ENCODE assay signal across 32 cellular contexts in genomic region chr12:107992016-107992415, GRCh38.
"Had no signal": no experiment of that assay in that cellular context is flagged by ENCODE, and none has a peak within 500 bp of the region (broad histone marks: within the 10 kb centered on the region; RNA-seq: fewer than 3 reads in every experiment).

No MANE protein-coding gene starts in this region.

- H3K36me3 ChIP-seq: MG63 had no signal

- DNase-seq: Karpas-422, Kasumi-1, KG1, MG63, MM.1S, MV-4-11, NCI-H1048, NCI-H1092, NCI-H1092 treated with DMSO at 0.1 percent for 48 hours, NCI-H1105, NCI-H1105 treated with DMSO at 0.1 percent for 48 hours, NCI-H1417 treated with DMSO at 0.1 percent for 48 hours, NCI-H1436, NCI-H1436 treated with DMSO at 0.1 percent for 48 hours, NCI-H146, NCI-H1694, NCI-H1694 treated with DMSO at 0.1 percent for 48 hours, NCI-H187, NCI-H187 treated with DMSO at 0.1 percent for 48 hours, NCI-H2029, NCI-H2029 treated with DMSO at 0.1 percent for 48 hours, NCI-H2081, NCI-H2081 treated with DMSO at 0.1 percent for 48 hours, NCI-H2107, NCI-H2171, NCI-H2171 treated with DMSO at 0.1 percent for 48 hours, NCI-H2227 treated with DMSO at 0.1 percent for 48 hours, NCI-H226, NCI-H345, NCI-H446, NCI-H446 treated with DMSO at 0.1 percent for 48 hours had no signal

- H3K9me3 ChIP-seq: MG63 had no signal

- H3K27me3 ChIP-seq: MG63 had no signal

- H3K9ac ChIP-seq: KMS-11 had no signal

- H3K27ac ChIP-seq: KMS-11 had no signal

- H3K4me3 ChIP-seq: MG63 had no signal
